Comparison of ENCODE assay signal across 8 cellular contexts in the genomic region with DNA sequence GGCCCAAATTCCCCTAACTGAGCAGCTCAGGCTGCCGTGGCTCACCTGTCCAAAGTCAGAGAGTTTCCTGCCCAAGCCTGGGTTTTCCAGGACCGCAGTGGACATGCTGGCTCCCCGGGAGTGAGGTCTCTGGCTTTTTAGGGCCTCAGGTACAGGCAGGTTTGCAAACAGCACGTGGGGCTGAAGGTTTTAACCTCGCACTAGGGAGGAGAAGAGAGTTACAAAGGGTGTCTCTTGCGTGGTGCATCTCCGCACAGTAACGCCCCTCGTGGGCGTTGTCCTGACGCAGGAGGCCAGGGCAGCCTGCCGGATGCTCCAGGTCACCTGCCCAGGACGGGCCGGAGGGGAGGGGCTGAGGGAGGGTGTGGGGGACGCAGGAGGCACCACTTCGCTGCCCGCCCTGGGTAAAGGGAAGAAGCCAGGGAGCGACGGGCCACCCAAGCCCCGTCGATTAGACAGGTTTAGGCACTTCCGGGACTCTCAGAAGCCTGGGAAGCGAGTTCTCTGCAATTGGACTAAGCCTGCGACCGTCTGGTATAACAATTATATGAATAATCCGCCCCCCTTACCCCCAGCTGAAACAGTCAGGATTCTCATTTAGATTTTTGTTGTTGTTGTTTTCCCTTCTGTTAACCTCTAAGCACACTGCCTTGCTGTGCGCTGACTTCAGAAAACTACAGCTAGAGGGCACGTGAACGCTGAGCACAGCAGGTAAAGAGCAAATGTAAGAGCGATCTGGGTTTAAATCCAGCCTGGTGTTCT. TPM values are rescaled to one million over a fixed set of nuclear protein-coding genes. Genes with fewer than 3 reads are reported as not detected.
DNase-seq lines count a peak whose midpoint lies in the region; ATAC-seq and TF ChIP-seq lines count a peak whose summit lies in the region.

A gene (minus strand): TSS at position 219 of the 762 bp plus-strand sequence. CDS start 114 bp downstream, at position 105.

- no peaks in the 10 kb centered on the region for H3K27me3 Mint-ChIP-seq in MCF 10A (ENCODE audit: insufficient read depth, unreplicated experiment)
- H3K27me3 Mint-ChIP-seq in activated naive CD4-positive, alpha-beta T cell treated with anti-CD3 and anti-CD28 coated beads, Interleukin-2, amount 50 U/mL, for 24 hours = peaks cover 4% of the 10 kb centered on the region
- H3K27me3 Mint-ChIP-seq in memory B cell = no peaks in the 10 kb centered on the region

- ATAC-seq in memory B cell (ENCODE audit: low read depth) (peak; percentile 79), GM19324 (IDR thresholded peaks at IDR 0.05; ENCODE audit: low FRiP score, unreplicated experiment) (no peak)

- peak; percentile 37 to 78 for DNase-seq in T47D (ENCODE audit: low read depth in 1 of 2, low spot score in 1 of 2)
- no peak for DNase-seq in MCF 10A (ENCODE audit: unreplicated experiment)
- DNase-seq in HT-29 (ENCODE audit: low spot score) = peak; percentile 7
- DNase-seq in memory B cell (ENCODE audit: low spot score in 2 of 2) = peak; percentile 14 to 17
- no peak for DNase-seq in NCI-H1092 (lab: John Stamatoyannopoulos, UW)
- no peak for DNase-seq in T1000 (lab: John Stamatoyannopoulos, UW)

- H3K27ac Mint-ChIP-seq in MCF 10A (ENCODE audit: low read depth, unreplicated experiment) (no peak within 1 kb of the TSS), memory B cell (peak within 1 kb of the TSS; percentile 52)
- no peak within 1 kb of the TSS for H3K27ac Mint-ChIP-seq in activated naive CD4-positive, alpha-beta T cell treated with anti-CD3 and anti-CD28 coated beads, Interleukin-2, amount 50 U/mL, for 24 hours

- intact Hi-C loops in MCF 10A (cut with micrococcal nuclease) = no loop called here

- no peak for TF ChIP-seq CTCF in MCF 10A (IDR thresholded peaks at IDR 0.05; ENCODE audit: unreplicated experiment)

- POLR2A ChIA-PET in MCF 10A (lab: Yijun Ruan, JAX) = no interaction called here

- no peaks in the 10 kb centered on the region for H3K9me3 Mint-ChIP-seq in MCF 10A (ENCODE audit: unreplicated experiment)
- H3K9me3 Mint-ChIP-seq in activated naive CD4-positive, alpha-beta T cell treated with anti-CD3 and anti-CD28 coated beads, Interleukin-2, amount 50 U/mL, for 24 hours = peaks cover 6% of the 10 kb centered on the region
- no peaks in the 10 kb centered on the region for H3K9me3 Mint-ChIP-seq in memory B cell

- BruUV-seq in MCF 10A (replicated peaks; lab: Mats Ljungman, UMichigan) = no TSS peak

- CTCF ChIA-PET in MCF 10A (lab: Yijun Ruan, JAX) = interaction anchor here (0.8 kb wide), 1 partner anchor 35 kb away, joined by 5 read pairs; no protein-coding TSS in a partner anchor

- in situ Hi-C loops in T47D (cut with HindIII; ENCODE audit: low pct_unique_long_range_greater_than_20kb, low sequenced_read_pairs) = no loop called here

- peaks cover 4% of the 10 kb centered on the region for H3K36me3 Mint-ChIP-seq in MCF 10A (ENCODE audit: insufficient read depth, unreplicated experiment)
- H3K36me3 Mint-ChIP-seq in activated naive CD4-positive, alpha-beta T cell treated with anti-CD3 and anti-CD28 coated beads, Interleukin-2, amount 50 U/mL, for 24 hours = no peaks in the 10 kb centered on the region
- no peaks in the 10 kb centered on the region for H3K36me3 Mint-ChIP-seq in memory B cell

- H3K4me1 Mint-ChIP-seq in MCF 10A (ENCODE audit: insufficient read depth, unreplicated experiment) (no peaks in the 10 kb centered on the region), memory B cell (peaks cover 8% of the 10 kb centered on the region)
- H3K4me1 Mint-ChIP-seq in activated naive CD4-positive, alpha-beta T cell treated with anti-CD3 and anti-CD28 coated beads, Interleukin-2, amount 50 U/mL, for 24 hours = no peaks in the 10 kb centered on the region

- H3K4me3 Mint-ChIP-seq in MCF 10A (ENCODE audit: unreplicated experiment) = no peak within 1 kb of the TSS
- H3K4me3 Mint-ChIP-seq in activated naive CD4-positive, alpha-beta T cell treated with anti-CD3 and anti-CD28 coated beads, Interleukin-2, amount 50 U/mL, for 24 hours = peak within 1 kb of the TSS; percentile 76
- H3K4me3 Mint-ChIP-seq in memory B cell = peak within 1 kb of the TSS; percentile 81

RNA-seq across cellular contexts. Expression of the gene that starts here (rescaled TPM):
- total RNA-seq in MCF 10A (2022) = not detected in 2 replicates
- total RNA-seq in HT-29 (2014; rRNA removed; shearing (Covaris generic)) = 0.26 TPM in 1 of 2 replicates, not detected in the other

Comparison
In these comparisons a context has a peak if more than half of its experiments do, and no peak if none do; other contexts are left out.
1. DNase-seq: peak in T47D (2 of 2) and memory B cell (2 of 2); none in MCF 10A (single experiment), NCI-H1092 (single experiment) and T1000 (single experiment).
2. Peak in DNase-seq in HT-29; RNA of the gene not detected or under 1 TPM.